Comparison of ENCODE assay signal across 20 cellular contexts in genomic region chr13:102466836-102467235, GRCh38.
"Had no signal": no experiment of that assay in that cellular context is flagged by ENCODE, and none has a peak within 500 bp of the region (broad histone marks: within the 10 kb centered on the region; RNA-seq: fewer than 3 reads in every experiment).

No MANE protein-coding gene starts in this region.

- DNase-seq: islet precursor cell; left ventricle myocardium inferior; mesendoderm; naive thymus-derived CD4-positive, alpha-beta T cell; right cardiac atrium; stimulated activated CD4-positive, alpha-beta T cell treated with anti-CD3 and anti-CD28 coated beads, Interleukin-12 subunit alpha, Interleukin-12 subunit beta, amount 100 ng/mL, for 4 hours; stimulated activated CD4-positive, alpha-beta T cell treated with anti-CD3 and anti-CD28 coated beads, Interleukin-15, amount 100 ng/mL, for 24 hours; stimulated activated CD4-positive, alpha-beta T cell treated with anti-CD3 and anti-CD28 coated beads, Interleukin-2, amount 100 ng/mL, for 24 hours; stimulated activated CD4-positive, alpha-beta T cell treated with anti-CD3 and anti-CD28 coated beads, Interleukin-4, amount 100 ng/mL, for 1 hour; stimulated activated naive B cell treated with anti-CD40 and anti-IgM and Interleukin-4, amounts not matched to agents 10 μg/mL and 1 μg/mL and 100 μg/mL, for 72 hours; stimulated activated naive CD8-positive, alpha-beta T cell treated with anti-CD3 and anti-CD28 coated beads, Interleukin-15, Interleukin-2, amounts not matched to agents 100 U/mL and 50 U/mL, for 24 hours; stomach; tibial artery; uterus had no signal

- H3K27me3 ChIP-seq: hepatocyte, suprapubic skin, tibial artery, uterus had no signal

- H3K4me3 ChIP-seq: hepatocyte, left ventricle myocardium inferior, lung, skin epidermis, stomach, suprapubic skin, thoracic aorta, tibial artery, uterus had no signal

- H3K4me1 ChIP-seq: left ventricle myocardium inferior, parathyroid adenoma, suprapubic skin, uterus had no signal

- H3K36me3 ChIP-seq: left ventricle myocardium inferior, stomach, suprapubic skin, thoracic aorta, tibial artery, uterus had no signal

- H3K27ac ChIP-seq: hepatocyte, left ventricle myocardium inferior, parathyroid adenoma, skin epidermis, suprapubic skin, thoracic aorta, tibial artery, uterus had no signal

- H3K9me3 ChIP-seq: left ventricle myocardium inferior, stomach, suprapubic skin, thoracic aorta, tibial artery, uterus had no signal
